In the genomic region with DNA sequence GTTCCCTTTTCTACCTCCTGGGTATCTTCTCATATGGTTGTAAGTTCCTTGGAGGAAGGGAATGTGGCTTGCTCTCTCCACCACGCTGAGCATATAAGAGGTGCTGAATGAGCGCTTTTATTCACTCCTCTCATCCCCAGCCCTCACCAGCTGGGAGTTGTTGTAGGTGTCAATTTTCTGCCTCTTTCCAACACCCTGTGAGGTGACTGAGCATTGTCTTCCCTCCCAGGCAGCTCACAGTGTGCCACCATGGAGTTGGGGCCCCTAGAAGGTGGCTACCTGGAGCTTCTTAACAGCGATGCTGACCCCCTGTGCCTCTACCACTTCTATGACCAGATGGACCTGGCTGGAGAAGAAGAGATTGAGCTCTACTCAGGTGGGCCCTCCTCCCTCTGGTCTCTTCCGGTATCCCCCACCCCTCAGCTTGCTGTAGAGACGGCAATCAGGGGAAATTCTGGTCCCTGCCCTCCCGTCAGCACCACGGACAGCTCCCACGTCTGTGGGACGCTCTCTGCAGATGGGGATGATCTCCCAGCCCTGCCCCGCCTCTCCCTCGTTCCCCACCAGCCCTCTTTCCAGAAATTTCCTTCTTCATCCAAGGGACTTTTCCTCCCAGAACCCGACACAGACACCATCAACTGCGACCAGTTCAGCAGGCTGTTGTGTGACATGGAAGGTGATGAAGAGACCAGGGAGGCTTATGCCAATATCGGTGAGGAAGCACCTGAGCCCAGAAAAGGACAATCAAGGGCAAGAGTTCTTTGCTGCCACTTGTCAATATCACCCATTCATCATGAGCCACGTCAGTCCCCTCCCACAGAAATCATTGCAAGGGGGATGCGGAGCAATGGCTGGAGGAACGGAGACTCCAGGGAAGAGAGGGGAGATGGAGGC, we compare ENCODE assay signal across 1 cellular context.
TF ChIP-seq lines count a peak whose summit lies in the region.

No MANE protein-coding gene starts in this region.

TF ChIP-seq in WTC11, 78 proteins besides CTCF, POLR2A, EP300 and RAD21 (continued from another document):
- TF ChIP-seq, protein P1, sequence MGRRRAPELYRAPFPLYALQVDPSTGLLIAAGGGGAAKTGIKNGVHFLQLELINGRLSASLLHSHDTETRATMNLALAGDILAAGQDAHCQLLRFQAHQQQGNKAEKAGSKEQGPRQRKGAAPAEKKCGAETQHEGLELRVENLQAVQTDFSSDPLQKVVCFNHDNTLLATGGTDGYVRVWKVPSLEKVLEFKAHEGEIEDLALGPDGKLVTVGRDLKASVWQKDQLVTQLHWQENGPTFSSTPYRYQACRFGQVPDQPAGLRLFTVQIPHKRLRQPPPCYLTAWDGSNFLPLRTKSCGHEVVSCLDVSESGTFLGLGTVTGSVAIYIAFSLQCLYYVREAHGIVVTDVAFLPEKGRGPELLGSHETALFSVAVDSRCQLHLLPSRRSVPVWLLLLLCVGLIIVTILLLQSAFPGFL (CRISPR knock-in tag; IDR thresholded peaks at IDR 0.05; ENCODE audit: borderline replicate concordance) = 0 out of 2 replicates have a peak, but pooled peaks have one; percentile 52
- no peak for TF ChIP-seq PRRX2 (CRISPR knock-in tag; IDR thresholded peaks at IDR 0.05)
- TF ChIP-seq FOXK1 (CRISPR knock-in tag; IDR thresholded peaks at IDR 0.05) = peak; percentile 84; the same call in 1 of the 2 replicates
TF ChIP-seq in WTC11: peak in this region for 25.
